8 cellular contexts compared by ENCODE assay signal in genomic region chr19:48468806-48469055, GRCh38. TPM values are rescaled to one million over a fixed set of nuclear protein-coding genes. Genes with fewer than 3 reads are reported as not detected.
DNase-seq lines count a peak whose midpoint lies in the region; ATAC-seq and TF ChIP-seq lines count a peak whose summit lies in the region.

No MANE protein-coding gene starts in this region.

- peaks cover 0 to 5% of the 10 kb centered on the region in 2 donors for H3K36me3 Mint-ChIP-seq in activated T-cell treated with anti-CD3 and anti-CD28 coated beads, Interleukin-2, amount 50 U/mL, for 72 hours (ENCODE audit: insufficient read depth in 2 of 2)

- H3K27me3 Mint-ChIP-seq in activated T-cell treated with anti-CD3 and anti-CD28 coated beads, Interleukin-2, amount 50 U/mL, for 72 hours (ENCODE audit: low read depth) = no peaks in the 10 kb centered on the region

- DNase-seq in activated T-cell treated with anti-CD3 and anti-CD28 coated beads, Interleukin-2, amount 50 U/mL, for 72 hours = no peak
- no peak for DNase-seq in activated T-cell treated with anti-CD3 and anti-CD28 coated beads for 4 hours
- no peak for DNase-seq in adipocyte (ENCODE audit: low read depth)
- no peak for DNase-seq in transverse colon
- no peak for DNase-seq in activated CD4-positive, alpha-beta T cell treated with anti-CD3 and anti-CD28 coated beads for 1 hour
- no peak for DNase-seq in NCI-H748 treated with DMSO at 0.1 percent for 48 hours (lab: John Stamatoyannopoulos, UW)

- intact Hi-C loops in transverse colon (cut with DNase I; ENCODE audit: low total_unique reads) = no loop called here

- WGBS in liver = 0% methylated on average over 13 of the region's 13 CpGs
- WGBS in transverse colon (ENCODE audit: low coverage in 1 of 2), 2 donors = 0 to 4% methylated on average over 9 to 13 of the region's 13 CpGs

- in situ Hi-C loops in transverse colon (cut with MboI; ENCODE audit: low pct_ligation_motif_present in 1 of 4, low pct_unique_long_range_greater_than_20kb in 1 of 4, low sequenced_read_pairs in 3 of 4) = no loop called here

- H3K4me3 ChIP-seq in adipocyte (ENCODE audit: low read length) (peak overlapping the region; percentile 65), liver (ENCODE audit: low read depth in 1 of 3, low read length in 3 of 3) (peak overlapping the region in 2 of 3 donors; percentile 17 to 35), transverse colon (peak overlapping the region in 3 of 4 donors; percentile 29 to 45 (median 37))

- H3K27ac ChIP-seq in liver (ENCODE audit: low read depth in 1 of 2, low read length in 2 of 2) (peak overlapping the region in 1 of 2 donors; percentile 14), transverse colon (peak overlapping the region; percentile 59 to 97 (median 73))

- no peaks in the 10 kb centered on the region for H3K9me3 ChIP-seq in adipocyte (ENCODE audit: control insufficient read depth, low read length)
- H3K9me3 ChIP-seq in liver (ENCODE audit: control insufficient read depth in 4 of 4, low read length in 3 of 4) = no peaks in the 10 kb centered on the region
- no peaks in the 10 kb centered on the region for H3K9me3 ChIP-seq in transverse colon

- H3K36me3 ChIP-seq in adipocyte (ENCODE audit: control insufficient read depth, insufficient read depth, low read length, severe bottlenecking) (peaks cover 33% of the 10 kb centered on the region), liver (ENCODE audit: control insufficient read depth in 4 of 4, insufficient read depth in 3 of 4, low read depth in 1 of 4, low read length in 3 of 4) (peaks cover 2 to 15% (median 11%) of the 10 kb centered on the region in 4 donors), transverse colon (peaks cover 0 to 34% (median 16%) of the 10 kb centered on the region in 4 donors)

- no peak for ATAC-seq in activated T-cell treated with anti-CD3 and anti-CD28 coated beads, Interleukin-2, amount 50 U/mL, for 72 hours (replicated peaks in 1 of 2)
- no peak for ATAC-seq in GM18873 (IDR thresholded peaks at IDR 0.05; ENCODE audit: low FRiP score, unreplicated experiment)

- no peak for TF ChIP-seq RAD21 in liver (IDR thresholded peaks at IDR 0.05)

- no peaks in the 10 kb centered on the region for H3K27me3 ChIP-seq in adipocyte (replicated peaks; ENCODE audit: control insufficient read depth, insufficient read depth, low read length)
- no peaks in the 10 kb centered on the region for H3K27me3 ChIP-seq in liver (ENCODE audit: control insufficient read depth in 4 of 4, insufficient read depth in 4 of 4, low read length in 3 of 4)
- no peaks in the 10 kb centered on the region for H3K27me3 ChIP-seq in transverse colon

- H3K27ac Mint-ChIP-seq in activated T-cell treated with anti-CD3 and anti-CD28 coated beads, Interleukin-2, amount 50 U/mL, for 72 hours = no peak overlapping the region

- TF ChIP-seq POLR2A in transverse colon (IDR thresholded peaks at IDR 0.05) = no peak

- peaks cover 23% of the 10 kb centered on the region for H3K4me1 Mint-ChIP-seq in activated T-cell treated with anti-CD3 and anti-CD28 coated beads, Interleukin-2, amount 50 U/mL, for 72 hours (ENCODE audit: low read depth)

- peak overlapping the region; percentile 81 to 89 for H3K4me3 Mint-ChIP-seq in activated T-cell treated with anti-CD3 and anti-CD28 coated beads, Interleukin-2, amount 50 U/mL, for 72 hours

- TF ChIP-seq CTCF in liver (IDR thresholded peaks at IDR 0.05; ENCODE audit: low read depth, low read length, missing input control) (no peak), transverse colon (IDR thresholded peaks at IDR 0.05) (no peak)

- TF ChIP-seq EP300 in transverse colon (IDR thresholded peaks at IDR 0.05; ENCODE audit: low read depth) = no peak

- H3K4me1 ChIP-seq in adipocyte (ENCODE audit: control insufficient read depth, insufficient read depth, low read length) = peaks cover 24% of the 10 kb centered on the region
- H3K4me1 ChIP-seq in liver (ENCODE audit: control insufficient read depth in 4 of 4, insufficient read depth in 4 of 4, low read length in 3 of 4) = peaks cover 4 to 26% (median 19%) of the 10 kb centered on the region in 4 donors
- H3K4me1 ChIP-seq in transverse colon = peaks cover 9 to 19% (median 14%) of the 10 kb centered on the region in 4 donors

- H3K9me3 Mint-ChIP-seq in activated T-cell treated with anti-CD3 and anti-CD28 coated beads, Interleukin-2, amount 50 U/mL, for 72 hours = no peaks in the 10 kb centered on the region

- H3K9ac ChIP-seq in adipocyte (ENCODE audit: low read length) (peak overlapping the region; percentile 73), liver (ENCODE audit: low read depth in 1 of 2, low read length in 2 of 2) (no peak overlapping the region)

TF ChIP-seq in liver, 16 proteins besides CTCF, POLR2A, EP300 and RAD21:
- no peak for TF ChIP-seq FOXA1 (IDR thresholded peaks at IDR 0.05)
- TF ChIP-seq FOXA2 (IDR thresholded peaks at IDR 0.05) = no peak
- TF ChIP-seq HNF4G (IDR thresholded peaks at IDR 0.05) = no peak
- no peak for TF ChIP-seq NR2F2 (IDR thresholded peaks at IDR 0.05)
- peak in 1 of 2 donors; percentile 54 for TF ChIP-seq EGR1 (IDR thresholded peaks at IDR 0.05; ENCODE audit: low read depth in 2 of 2)
- no peak for TF ChIP-seq SP1 (IDR thresholded peaks at IDR 0.05)
- TF ChIP-seq TAF1 (conservative IDR thresholded peaks at IDR 0.05) = no peak
- TF ChIP-seq YY1 (IDR thresholded peaks at IDR 0.05) = peak; percentile 75
- no peak for TF ChIP-seq JUND (IDR thresholded peaks at IDR 0.05)
- no peak for TF ChIP-seq HNF4A (conservative IDR thresholded peaks at IDR 0.05)
- no peak for TF ChIP-seq REST (IDR thresholded peaks at IDR 0.05)
- TF ChIP-seq ZBTB33 (IDR thresholded peaks at IDR 0.05) = no peak
TF ChIP-seq in liver: peak in this region for 2.

RNA-seq across cellular contexts. Expression of gene CYTH2, which starts 0.4 kb away (rescaled TPM):
- 10 to 100 TPM; 59.4 to 68.3 TPM for total RNA-seq in activated T-cell treated with anti-CD3 and anti-CD28 coated beads, Interleukin-2, amount 50 U/mL, for 72 hours
- total RNA-seq in liver = 10 to 100 TPM; 13.1 to 16.9 TPM
- polyA plus RNA-seq in liver = 10 to 100 TPM; 13.0 to 13.2 TPM
- 100 to 1,000 TPM in 2 of 4 donors, 10 to 100 TPM in 2; 61.1 to 410 (median 171) TPM for total RNA-seq in transverse colon

RNA-seq across cellular contexts. Expression of gene KCNJ14, which starts 13.4 kb away (rescaled TPM):
- 1 to 10 TPM; 3.2 to 5.0 TPM for total RNA-seq in activated T-cell treated with anti-CD3 and anti-CD28 coated beads, Interleukin-2, amount 50 U/mL, for 72 hours
- total RNA-seq in liver (under 1 TPM; 0.23 to 0.92 TPM), transverse colon (under 1 TPM in 2 of 4 donors, not detected in 2; 0.41 to 0.64 TPM)
- under 1 TPM; 0.06 to 0.12 TPM for polyA plus RNA-seq in liver

RNA-seq across cellular contexts. Expression of gene GRWD1, which starts 22.9 kb away (rescaled TPM):
- 10 to 100 TPM; 27.0 to 38.2 TPM for total RNA-seq in activated T-cell treated with anti-CD3 and anti-CD28 coated beads, Interleukin-2, amount 50 U/mL, for 72 hours
- total RNA-seq in liver (10 to 100 TPM in 1 of 2 donors, 1 to 10 TPM in 1; 7.1 to 31.7 TPM), transverse colon (10 to 100 TPM in 3 of 4 donors, 1 to 10 TPM in 1; 9.4 to 49.7 (median 13.6) TPM)
- 10 to 100 TPM; 11.1 to 19.5 TPM for polyA plus RNA-seq in liver

RNA-seq across cellular contexts. Expression of gene LMTK3, which starts 42.9 kb away (rescaled TPM):
- total RNA-seq in activated T-cell treated with anti-CD3 and anti-CD28 coated beads, Interleukin-2, amount 50 U/mL, for 72 hours = 1 to 10 TPM; 6.0 to 6.6 TPM
- under 1 TPM in 1 of 2 donors, not detected in 1; 0.08 TPM for total RNA-seq in liver
- polyA plus RNA-seq in liver = under 1 TPM in 1 of 2 donors, not detected in 1; 0.08 TPM
- total RNA-seq in transverse colon = 1 to 10 TPM in 2 of 4 donors, under 1 TPM in 1, not detected in 1; 0.68 to 2.4 (median 1.1) TPM
